ENCODE assay signal across 1 cellular context in genomic region chr20:32685541-32686529, GRCh38.
TF ChIP-seq lines count a peak whose summit lies in the region.

No MANE protein-coding gene starts in this region.

TF ChIP-seq in HepG2, 621 proteins besides CTCF, POLR2A, EP300 and RAD21 (continued from another document and continues in another):
- peak; percentile 10 for TF ChIP-seq ZNF646 (CRISPR knock-in tag; IDR thresholded peaks at IDR 0.05)
- TF ChIP-seq ZBED4 (CRISPR knock-in tag; IDR thresholded peaks at IDR 0.05; ENCODE audit: borderline replicate concordance) = peak; percentile 99
- peak; percentile 59; the same call in 1 of the 2 replicates for TF ChIP-seq ZZZ3 (CRISPR knock-in tag; IDR thresholded peaks at IDR 0.05; ENCODE audit: borderline replicate concordance)
- TF ChIP-seq ZNF615 (CRISPR knock-in tag; IDR thresholded peaks at IDR 0.05; ENCODE audit: borderline replicate concordance) = no peak; the same call in 1 of the 2 replicates
- TF ChIP-seq EEA1 (CRISPR knock-in tag; IDR thresholded peaks at IDR 0.05; ENCODE audit: borderline replicate concordance) = no peak
- TF ChIP-seq ZNF225 (CRISPR knock-in tag; IDR thresholded peaks at IDR 0.05) = no peak
- TF ChIP-seq HOXA3 (CRISPR knock-in tag; IDR thresholded peaks at IDR 0.05) = peak; percentile 96
- peak; percentile 81; the same call in 1 of the 2 replicates for TF ChIP-seq POGK (CRISPR knock-in tag; conservative IDR thresholded peaks at IDR 0.05)
- peak; percentile 76; the same call in 1 of the 2 replicates for TF ChIP-seq THAP9 (CRISPR knock-in tag; IDR thresholded peaks at IDR 0.05; ENCODE audit: borderline replicate concordance)
- peak; percentile 80 for TF ChIP-seq ZNF407 (CRISPR knock-in tag; IDR thresholded peaks at IDR 0.05; ENCODE audit: not compliant biosample characterization)
- no peak for TF ChIP-seq ZNF75D (CRISPR knock-in tag; IDR thresholded peaks at IDR 0.05; ENCODE audit: borderline replicate concordance)
- peak; percentile 59 for TF ChIP-seq ZNF773 (CRISPR knock-in tag; IDR thresholded peaks at IDR 0.05; ENCODE audit: borderline replicate concordance)
- TF ChIP-seq TGIF2 (CRISPR knock-in tag; IDR thresholded peaks at IDR 0.05) = peak; percentile 53
- TF ChIP-seq ZNF691 (CRISPR knock-in tag; IDR thresholded peaks at IDR 0.05; ENCODE audit: borderline replicate concordance, low read depth) = peak; percentile 91; the same call in 1 of the 2 replicates
- TF ChIP-seq AHR (CRISPR knock-in tag; IDR thresholded peaks at IDR 0.05) = peak; percentile 62; the same call in 1 of the 2 replicates
- peak; percentile 83; the same call in 1 of the 2 replicates for TF ChIP-seq ZXDC (CRISPR knock-in tag; IDR thresholded peaks at IDR 0.05)
- TF ChIP-seq ZNF234 (CRISPR knock-in tag; conservative IDR thresholded peaks at IDR 0.05) = no peak
- TF ChIP-seq ZNF761 (CRISPR knock-in tag; conservative IDR thresholded peaks at IDR 0.05) = peak; percentile 95
- 0 out of 2 replicates have a peak, but pooled peaks have one; percentile 33 for TF ChIP-seq ZNF546 (CRISPR knock-in tag; conservative IDR thresholded peaks at IDR 0.05)
